Comparison of ENCODE assay signal across 20 cellular contexts in genomic region chr2:151042938-151043337, GRCh38.
"Had no signal": no experiment of that assay in that cellular context is flagged by ENCODE, and none has a peak within 500 bp of the region (broad histone marks: within the 10 kb centered on the region; RNA-seq: fewer than 3 reads in every experiment).

No MANE protein-coding gene starts in this region.

- H3K4me3 ChIP-seq: coronary artery, esophagus squamous epithelium, tibial nerve had no signal

- H3K27ac Mint-ChIP-seq: activated CD4-positive, alpha-beta memory T cell treated with anti-CD3 and anti-CD28 coated beads, Interleukin-2, amount 10 ng/mL, durations not matched to agents 7 days and 5 days; activated CD4-positive, alpha-beta T cell treated with anti-CD3 and anti-CD28 coated beads for 36 hours; activated naive CD8-positive, alpha-beta T cell treated with anti-CD3 and anti-CD28 coated beads, Interleukin-2, amount 10 ng/mL, durations not matched to agents 7 days and 5 days; activated T-cell treated with anti-CD3 and anti-CD28 coated beads, Interleukin-2, amount 50 U/mL, for 24 hours; activated T-helper 2 cell treated with anti-CD3 and anti-CD28 coated beads, Interferon-gamma antibody, Interleukin-2, Interleukin-4, amounts not matched to agents 10 μg/mL and 5 μg/mL and 100 μg/mL, durations not matched to agents 14 hours and 24 hours and 36 hours; natural killer cell; T-cell; WTC11 had no signal

- H3K9me3 ChIP-seq: esophagus squamous epithelium, neutrophil, tibial nerve had no signal

- H3K36me3 Mint-ChIP-seq: activated naive CD8-positive, alpha-beta T cell treated with anti-CD3 and anti-CD28 coated beads, Interleukin-2, amount 10 ng/mL, durations not matched to agents 7 days and 5 days; brain; natural killer cell; T-cell had no signal

- H3K36me3 ChIP-seq: esophagus squamous epithelium, neutrophil, tibial nerve had no signal

- ATAC-seq: activated CD4-positive, alpha-beta T cell treated with anti-CD3 and anti-CD28 coated beads for 36 hours; left cardiac atrium; natural killer cell; T-cell; WTC11 had no signal

- H3K27ac ChIP-seq: coronary artery, neutrophil, tibial nerve had no signal

- H3K4me1 ChIP-seq: tibial nerve had no signal

- H3K27me3 Mint-ChIP-seq: brain had no signal

- H3K4me3 Mint-ChIP-seq: activated CD4-positive, alpha-beta memory T cell treated with anti-CD3 and anti-CD28 coated beads, Interleukin-2, amount 10 ng/mL, durations not matched to agents 7 days and 5 days; activated CD4-positive, alpha-beta T cell treated with anti-CD3 and anti-CD28 coated beads for 36 hours; activated naive CD8-positive, alpha-beta T cell treated with anti-CD3 and anti-CD28 coated beads, Interleukin-2, amount 10 ng/mL, durations not matched to agents 7 days and 5 days; activated T-cell treated with anti-CD3 and anti-CD28 coated beads, Interleukin-2, amount 50 U/mL, for 24 hours; brain; central memory CD8-positive, alpha-beta T cell; natural killer cell; T-cell; WTC11 had no signal

- H3K27me3 ChIP-seq: esophagus squamous epithelium, neutrophil, tibial nerve had no signal

- H3K9me3 Mint-ChIP-seq: activated CD4-positive, alpha-beta memory T cell treated with anti-CD3 and anti-CD28 coated beads, Interleukin-2, amount 10 ng/mL, durations not matched to agents 7 days and 5 days; activated naive CD8-positive, alpha-beta T cell treated with anti-CD3 and anti-CD28 coated beads, Interleukin-2, amount 10 ng/mL, durations not matched to agents 7 days and 5 days; activated T-cell treated with anti-CD3 and anti-CD28 coated beads, Interleukin-2, amount 50 U/mL, for 24 hours; activated T-helper 2 cell treated with anti-CD3 and anti-CD28 coated beads, Interferon-gamma antibody, Interleukin-2, Interleukin-4, amounts not matched to agents 10 μg/mL and 5 μg/mL and 100 μg/mL, durations not matched to agents 14 hours and 24 hours and 36 hours; central memory CD8-positive, alpha-beta T cell; natural killer cell; T-cell had no signal

- H3K4me1 Mint-ChIP-seq: activated CD4-positive, alpha-beta memory T cell treated with anti-CD3 and anti-CD28 coated beads, Interleukin-2, amount 10 ng/mL, durations not matched to agents 7 days and 5 days; activated CD4-positive, alpha-beta T cell treated with anti-CD3 and anti-CD28 coated beads for 36 hours; activated naive CD8-positive, alpha-beta T cell treated with anti-CD3 and anti-CD28 coated beads, Interleukin-2, amount 10 ng/mL, durations not matched to agents 7 days and 5 days; central memory CD8-positive, alpha-beta T cell; natural killer cell; T-cell had no signal

- DNase-seq: activated CD4-positive, alpha-beta memory T cell treated with anti-CD3 and anti-CD28 coated beads, Interleukin-2, amount 10 ng/mL, durations not matched to agents 7 days and 5 days; activated CD4-positive, alpha-beta T cell treated with anti-CD3 and anti-CD28 coated beads for 36 hours; activated naive CD4-positive, alpha-beta T cell treated with Interleukin-2 at 50 U/mL for 16 hours; activated naive CD8-positive, alpha-beta T cell treated with anti-CD3 and anti-CD28 coated beads, Interleukin-2, amount 10 ng/mL, durations not matched to agents 7 days and 5 days; activated T-cell treated with anti-CD3 and anti-CD28 coated beads, Interleukin-2, amount 50 U/mL, for 24 hours; amygdala; effector CD4-positive, alpha-beta T cell; esophagus squamous epithelium; left cardiac atrium; natural killer cell; stimulated activated CD8-positive, alpha-beta memory T cell treated with anti-CD3 and anti-CD28 coated beads, Interleukin-4, amount 100 ng/mL, for 48 hours; stimulated activated naive CD4-positive, alpha-beta T cell; T-cell had no signal
